Comparison of ENCODE assay signal across 10 cellular contexts in the genomic region with DNA sequence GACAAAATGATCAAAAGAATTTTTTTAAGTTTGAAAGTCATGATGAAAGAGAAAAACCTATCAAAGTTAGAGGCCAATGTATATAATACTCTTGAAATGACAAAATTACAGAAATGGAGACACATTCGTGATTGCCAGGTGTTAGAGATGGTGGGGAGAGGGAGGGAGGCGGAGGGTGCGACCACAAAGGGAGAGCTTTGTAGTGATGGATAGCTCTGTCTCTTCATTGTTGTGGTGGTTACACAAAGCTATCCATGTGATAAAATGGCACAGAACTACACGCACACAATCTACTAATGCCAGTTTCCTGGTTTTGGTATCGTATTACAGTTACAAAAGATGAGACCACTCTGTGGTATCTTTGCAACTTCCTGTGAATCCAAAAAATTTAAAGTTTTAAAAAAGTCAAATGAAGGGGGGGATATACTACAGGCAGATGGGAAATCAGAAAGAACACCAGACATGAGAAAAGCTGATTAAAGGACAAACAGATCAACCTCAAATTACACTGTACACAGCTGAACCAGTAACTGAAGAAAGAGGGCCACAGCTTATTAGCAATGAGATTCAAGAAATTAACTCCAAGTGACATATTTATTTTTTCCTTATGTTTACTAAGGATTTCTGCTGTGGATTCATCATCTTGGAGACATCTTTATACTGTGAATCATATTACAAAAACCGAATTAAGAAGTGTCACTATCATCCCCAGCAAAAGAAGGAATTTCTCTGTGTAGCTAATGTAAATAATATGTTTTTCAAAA.
DNase-seq lines count a peak whose midpoint lies in the region; ATAC-seq and TF ChIP-seq lines count a peak whose summit lies in the region.
"Had no signal": no experiment of that assay in that cellular context is flagged by ENCODE, and none has a peak within 500 bp of the region (broad histone marks: within the 10 kb centered on the region; RNA-seq: fewer than 3 reads in every experiment).

No MANE protein-coding gene starts in this region.

- TF ChIP-seq CTCF in PC-3 (conservative IDR thresholded peaks at IDR 0.05; ENCODE audit: low read depth, low read length) (no peak), esophagus muscularis mucosa (IDR thresholded peaks at IDR 0.05) (no peak)

- H3K9me3 ChIP-seq in PC-3 (ENCODE audit: low read length), result no peaks in the 10 kb centered on the region
- H3K9me3 ChIP-seq in esophagus muscularis mucosa, result no peaks in the 10 kb centered on the region

- TF ChIP-seq EP300 in esophagus muscularis mucosa (IDR thresholded peaks at IDR 0.05), result no peak

- H3K36me3 Mint-ChIP-seq in activated T-cell treated with anti-CD3 and anti-CD28 coated beads, Interleukin-2, amount 50 U/mL, for 24 hours (ENCODE audit: low read depth), result peaks cover 25% of the 10 kb centered on the region

- no peak overlapping the region for H3K4me3 ChIP-seq in PC-3 (ENCODE audit: low read length)
- H3K4me3 ChIP-seq in esophagus muscularis mucosa, result no peak overlapping the region

- H4K20me1 ChIP-seq in PC-3 (ENCODE audit: low read length), result no peaks in the 10 kb centered on the region

- no peak for TF ChIP-seq POLR2A in esophagus muscularis mucosa (IDR thresholded peaks at IDR 0.05; ENCODE audit: low read depth)

- no peaks in the 10 kb centered on the region for H3F3A ChIP-seq in PC-3 (ENCODE audit: low read length, unreplicated experiment)

- H3K36me3 ChIP-seq in PC-3 (ENCODE audit: low read depth, low read length) (no peaks in the 10 kb centered on the region), esophagus muscularis mucosa (no peaks in the 10 kb centered on the region)

- H3K27ac Mint-ChIP-seq in activated T-cell treated with anti-CD3 and anti-CD28 coated beads, Interleukin-2, amount 50 U/mL, for 24 hours, result peak overlapping the region; percentile 79
- H3K27ac Mint-ChIP-seq in stimulated activated naive CD8-positive, alpha-beta T cell treated with anti-CD3 and anti-CD28 coated beads, Interleukin-15, amount 100 ng/mL, for 72 hours, result peak overlapping the region; percentile 7 to 38

- H3K9me2 ChIP-seq in PC-3 (replicated peaks; ENCODE audit: low read length), result no peaks in the 10 kb centered on the region

- H3K9ac ChIP-seq in PC-3 (ENCODE audit: low read length), result no peak overlapping the region

- 58% methylated on average over 6 of the region's 6 CpGs for WGBS in esophagus muscularis mucosa

- peaks cover 12% of the 10 kb centered on the region for H3K4me1 ChIP-seq in PC-3 (ENCODE audit: insufficient read depth, low read length)
- H3K4me1 ChIP-seq in esophagus muscularis mucosa, result peaks cover 20 to 45% (median 25%) of the 10 kb centered on the region in 4 donors

- H3K4me2 ChIP-seq in PC-3 (ENCODE audit: low read length), result 0 out of 2 replicates have a peak overlapping the region, but pooled peaks have one; percentile 7

- no peaks in the 10 kb centered on the region for H3K9me3 Mint-ChIP-seq in activated T-cell treated with anti-CD3 and anti-CD28 coated beads, Interleukin-2, amount 50 U/mL, for 24 hours
- H3K9me3 Mint-ChIP-seq in stimulated activated naive CD8-positive, alpha-beta T cell treated with anti-CD3 and anti-CD28 coated beads, Interleukin-15, amount 100 ng/mL, for 72 hours, result no peaks in the 10 kb centered on the region

- no peaks in the 10 kb centered on the region for H3K27me3 ChIP-seq in PC-3 (ENCODE audit: low read length)
- no peaks in the 10 kb centered on the region for H3K27me3 ChIP-seq in esophagus muscularis mucosa

- CTCF ChIA-PET in PC-3 (lab: Charles Lee), result interaction anchor here (0.6 kb wide), 1 partner anchor 59 kb away, joined by 4 read pairs; no protein-coding TSS in a partner anchor

- H3K4me3 Mint-ChIP-seq in activated T-cell treated with anti-CD3 and anti-CD28 coated beads, Interleukin-2, amount 50 U/mL, for 24 hours, result peak overlapping the region; percentile 31
- peak overlapping the region; percentile 29 to 53 for H3K4me3 Mint-ChIP-seq in stimulated activated naive CD8-positive, alpha-beta T cell treated with anti-CD3 and anti-CD28 coated beads, Interleukin-15, amount 100 ng/mL, for 72 hours

- H3K27ac ChIP-seq in PC-3 (ENCODE audit: low read length) (peak overlapping the region; percentile 31), esophagus muscularis mucosa (replicated peaks in 1 of 4) (peak overlapping the region; percentile 30 to 40 (median 34))
- H3K27ac ChIP-seq: VCaP had no signal

- H3K27me3 Mint-ChIP-seq in activated T-cell treated with anti-CD3 and anti-CD28 coated beads, Interleukin-2, amount 50 U/mL, for 24 hours, result no peaks in the 10 kb centered on the region
- H3K27me3 Mint-ChIP-seq in stimulated activated naive CD8-positive, alpha-beta T cell treated with anti-CD3 and anti-CD28 coated beads, Interleukin-15, amount 100 ng/mL, for 72 hours, result no peaks in the 10 kb centered on the region

- no peaks in the 10 kb centered on the region for H3K79me2 ChIP-seq in PC-3 (ENCODE audit: low read length)

- POLR2A ChIA-PET in PC-3 (lab: Charles Lee; ENCODE audit: unreplicated experiment), result interaction anchor here (0.6 kb wide), 2 partner anchors 23 to 544 kb away, joined by 3 to 6 read pairs; no protein-coding TSS in a partner anchor

- peak; percentile 46 for ATAC-seq in PC-3
- ATAC-seq in stimulated activated naive CD8-positive, alpha-beta T cell treated with anti-CD3 and anti-CD28 coated beads, Interleukin-15, amount 100 ng/mL, for 72 hours, result peak; percentile 91
- ATAC-seq in GM21381 (IDR thresholded peaks at IDR 0.05; ENCODE audit: unreplicated experiment), result no peak

- BruUV-seq in PC-3 (replicated peaks; lab: Mats Ljungman, UMichigan), result no TSS peak

- no peak overlapping the region for H2AFZ ChIP-seq in PC-3 (ENCODE audit: low read length)

- peaks cover 73% of the 10 kb centered on the region for H3K4me1 Mint-ChIP-seq in activated T-cell treated with anti-CD3 and anti-CD28 coated beads, Interleukin-2, amount 50 U/mL, for 24 hours (ENCODE audit: low read depth)
- H3K4me1 Mint-ChIP-seq in stimulated activated naive CD8-positive, alpha-beta T cell treated with anti-CD3 and anti-CD28 coated beads, Interleukin-15, amount 100 ng/mL, for 72 hours, result peaks cover 56% of the 10 kb centered on the region

- no peak for DNase-seq in activated T-cell treated with anti-CD3 and anti-CD28 coated beads, Interleukin-2, amount 50 U/mL, for 24 hours
- DNase-seq in activated T-cell treated with anti-CD3 and anti-CD28 coated beads, Interleukin-2, amount 50 U/mL, for 1 hour, result no peak
- DNase-seq in PC-3 (no peak), esophagus muscularis mucosa (ENCODE audit: extremely low spot score) (no peak), DMS79 (lab: John Stamatoyannopoulos, UW) (no peak), HuH-7.5 (ENCODE audit: low spot score) (no peak)
- DNase-seq in stimulated activated naive CD8-positive, alpha-beta T cell treated with anti-CD3 and anti-CD28 coated beads, Interleukin-15, amount 100 ng/mL, for 72 hours, result peak in 1 of 2 donors; percentile 50
- DNase-seq: DMS79 treated with DMSO at 0.1 percent for 48 hours had no signal

- intact Hi-C loops in PC-3 (cut with micrococcal nuclease), result no loop called here
- intact Hi-C loops in esophagus muscularis mucosa (cut with DNase I), result no loop called here
